ENCODE assay signal across 1 cellular context in the genomic region with DNA sequence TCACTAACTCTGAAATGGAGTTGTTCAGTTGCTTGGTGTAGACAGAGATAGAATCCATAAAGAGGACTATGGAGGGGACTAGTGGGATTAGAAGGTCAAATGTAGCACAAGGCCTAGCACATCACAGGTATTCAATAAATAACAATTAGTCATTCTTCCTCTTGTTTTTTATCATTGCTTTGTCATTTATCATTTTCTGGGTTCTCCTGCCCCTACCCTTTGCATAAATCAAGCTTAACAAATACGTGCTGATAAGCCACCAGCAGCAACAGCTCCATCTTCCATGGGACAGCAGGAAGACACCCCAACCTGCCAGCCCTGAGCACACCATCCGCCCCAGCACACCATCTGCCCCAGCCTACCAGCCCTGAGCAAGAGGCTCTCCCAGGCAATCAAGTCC.
TF ChIP-seq lines count a peak whose summit lies in the region.

No MANE protein-coding gene starts in this region.

TF ChIP-seq in H1, 55 proteins besides CTCF, POLR2A, EP300 and RAD21:
- no peak for TF ChIP-seq BACH1 (IDR thresholded peaks at IDR 0.05; ENCODE audit: low read length)
